In genomic region chr7:45456105-45456504, GRCh38 we compare ENCODE assay signal across 1 cellular context.
TF ChIP-seq lines count a peak whose summit lies in the region.

No MANE protein-coding gene starts in this region.

TF ChIP-seq in HepG2, 621 proteins besides CTCF, POLR2A, EP300 and RAD21 (continued from another document):
- no peak for TF ChIP-seq ZNF407 (CRISPR knock-in tag; IDR thresholded peaks at IDR 0.05; ENCODE audit: not compliant biosample characterization)
